ENCODE assay signal across 36 cellular contexts in the genomic region with DNA sequence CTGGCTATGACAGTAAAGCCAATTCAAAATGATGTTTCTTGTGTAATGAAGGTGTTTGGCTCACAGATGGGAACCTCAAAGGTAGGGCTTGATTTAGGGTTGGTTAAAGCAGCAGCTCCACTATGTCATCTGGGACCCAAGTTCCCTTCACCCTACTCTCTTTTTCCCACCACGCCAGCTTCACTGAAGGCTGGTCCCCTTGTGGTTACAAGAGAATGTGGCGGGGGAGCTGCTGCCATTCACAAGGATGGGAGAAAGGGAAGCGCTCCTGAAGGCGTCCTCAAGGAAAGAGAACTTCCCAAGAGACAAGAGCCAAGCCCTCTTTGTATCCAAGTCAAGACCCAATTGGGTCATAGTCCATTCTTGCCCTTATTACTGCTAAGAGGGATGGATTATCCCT.
"Had no signal": no experiment of that assay in that cellular context is flagged by ENCODE, and none has a peak within 500 bp of the region (broad histone marks: within the 10 kb centered on the region; RNA-seq: fewer than 3 reads in every experiment).

No MANE protein-coding gene starts in this region.

- H3K9me3 Mint-ChIP-seq: activated CD4-positive, alpha-beta memory T cell treated with anti-CD3 and anti-CD28 coated beads for 36 hours; activated CD4-positive, alpha-beta T cell treated with anti-CD3 and anti-CD28 coated beads, Interleukin-2, amount 10 ng/mL, durations not matched to agents 24 days and 14 days; activated naive CD4-positive, alpha-beta T cell treated with anti-CD3 and anti-CD28 coated beads for 36 hours; activated naive CD4-positive, alpha-beta T cell treated with anti-CD3 and anti-CD28 coated beads, Interleukin-2, amount 50 U/mL, for 24 hours; activated naive CD8-positive, alpha-beta T cell treated with anti-CD3 and anti-CD28 coated beads for 36 hours; activated naive CD8-positive, alpha-beta T cell treated with anti-CD3 and anti-CD28 coated beads, Interleukin-2, amount 50 U/mL, for 24 hours; activated T-helper 1 cell treated with anti-CD3 and anti-CD28 coated beads, Interleukin-12 subunit alpha, Interleukin-12 subunit beta, Interleukin-2, Interleukin-4 antibody, amounts not matched to agents 30 ng/mL and 10 ng/mL and 1 ng/mL, durations not matched to agents 14 hours and 24 hours and 36 hours; activated T-helper 2 cell treated with anti-CD3 and anti-CD28 coated beads, Interferon-gamma antibody, Interleukin-2, Interleukin-4, amounts not matched to agents 10 μg/mL and 5 μg/mL and 100 μg/mL, durations not matched to agents 14 hours and 24 hours and 36 hours; brain; T-helper 2 cell treated with Interferon-gamma antibody and Interleukin-4, amounts not matched to agents 5 μg/mL and 100 μg/mL, for 36 hours had no signal

- FAIRE-seq: frontal cortex had no signal

- H3K27me3 Mint-ChIP-seq: activated CD4-positive, alpha-beta memory T cell treated with anti-CD3 and anti-CD28 coated beads for 36 hours; activated naive CD8-positive, alpha-beta T cell treated with anti-CD3 and anti-CD28 coated beads for 36 hours; activated naive CD8-positive, alpha-beta T cell treated with anti-CD3 and anti-CD28 coated beads, Interleukin-2, amount 50 U/mL, for 24 hours; brain had no signal

- H3K27ac Mint-ChIP-seq: activated CD4-positive, alpha-beta memory T cell treated with anti-CD3 and anti-CD28 coated beads for 36 hours; activated CD4-positive, alpha-beta T cell treated with anti-CD3 and anti-CD28 coated beads for 36 hours; activated CD4-positive, alpha-beta T cell treated with anti-CD3 and anti-CD28 coated beads, Interleukin-2, amount 10 ng/mL, durations not matched to agents 24 days and 14 days; activated CD8-positive, alpha-beta memory T cell treated with anti-CD3 and anti-CD28 coated beads, Interleukin-2, amount 10 ng/mL, durations not matched to agents 7 days and 5 days; activated CD8-positive, alpha-beta T cell treated with anti-CD3 and anti-CD28 coated beads, Interleukin-2, amount 10 ng/mL, durations not matched to agents 7 days and 5 days; activated naive CD4-positive, alpha-beta T cell treated with anti-CD3 and anti-CD28 coated beads for 36 hours; activated naive CD4-positive, alpha-beta T cell treated with anti-CD3 and anti-CD28 coated beads, Interleukin-2, amount 50 U/mL, for 24 hours; activated naive CD8-positive, alpha-beta T cell treated with anti-CD3 and anti-CD28 coated beads for 36 hours; activated naive CD8-positive, alpha-beta T cell treated with anti-CD3 and anti-CD28 coated beads, Interleukin-2, amount 50 U/mL, for 24 hours; activated T-helper 1 cell treated with anti-CD3 and anti-CD28 coated beads, Interleukin-12 subunit alpha, Interleukin-12 subunit beta, Interleukin-2, Interleukin-4 antibody, amounts not matched to agents 30 ng/mL and 10 ng/mL and 1 ng/mL, durations not matched to agents 14 hours and 24 hours and 36 hours; activated T-helper 2 cell treated with anti-CD3 and anti-CD28 coated beads, Interferon-gamma antibody, Interleukin-2, Interleukin-4, amounts not matched to agents 10 μg/mL and 5 μg/mL and 100 μg/mL, durations not matched to agents 14 hours and 24 hours and 36 hours; brain; T-helper 17 cell; T-helper 2 cell treated with Interferon-gamma antibody and Interleukin-4, amounts not matched to agents 5 μg/mL and 100 μg/mL, for 36 hours had no signal

- H3K27ac ChIP-seq: adrenal gland, ascending aorta, breast epithelium, cardiac muscle cell, colonic mucosa, WERI-Rb-1 had no signal

- H3K4me1 ChIP-seq: adrenal gland, ascending aorta, breast epithelium, colonic mucosa had no signal

- H3K9me3 ChIP-seq: adrenal gland, ascending aorta, breast epithelium, colonic mucosa had no signal

- H3K4me3 ChIP-seq: adrenal gland, ascending aorta, breast epithelium, cardiac muscle cell, colonic mucosa had no signal

- H3K27me3 ChIP-seq: adrenal gland, ascending aorta, breast epithelium, cardiac muscle cell, colonic mucosa had no signal

- ATAC-seq: activated CD4-positive, alpha-beta T cell treated with anti-CD3 and anti-CD28 coated beads for 36 hours; activated CD8-positive, alpha-beta memory T cell treated with anti-CD3 and anti-CD28 coated beads, Interleukin-2, amount 10 ng/mL, durations not matched to agents 7 days and 5 days; activated CD8-positive, alpha-beta T cell treated with anti-CD3 and anti-CD28 coated beads, Interleukin-2, amount 10 ng/mL, durations not matched to agents 7 days and 5 days; activated naive CD8-positive, alpha-beta T cell treated with anti-CD3 and anti-CD28 coated beads, Interleukin-2, amount 50 U/mL, for 24 hours; T-helper 17 cell had no signal

- H3K4me1 Mint-ChIP-seq: activated CD4-positive, alpha-beta T cell treated with anti-CD3 and anti-CD28 coated beads for 36 hours; activated CD4-positive, alpha-beta T cell treated with anti-CD3 and anti-CD28 coated beads, Interleukin-2, amount 10 ng/mL, durations not matched to agents 24 days and 14 days; activated CD8-positive, alpha-beta memory T cell treated with anti-CD3 and anti-CD28 coated beads, Interleukin-2, amount 10 ng/mL, durations not matched to agents 7 days and 5 days; activated naive CD4-positive, alpha-beta T cell treated with anti-CD3 and anti-CD28 coated beads, Interleukin-2, amount 50 U/mL, for 24 hours; activated naive CD8-positive, alpha-beta T cell treated with anti-CD3 and anti-CD28 coated beads for 36 hours; activated naive CD8-positive, alpha-beta T cell treated with anti-CD3 and anti-CD28 coated beads, Interleukin-2, amount 50 U/mL, for 24 hours; T-helper 17 cell had no signal

- H3K4me3 Mint-ChIP-seq: activated CD4-positive, alpha-beta memory T cell treated with anti-CD3 and anti-CD28 coated beads for 36 hours; activated CD4-positive, alpha-beta T cell treated with anti-CD3 and anti-CD28 coated beads for 36 hours; activated CD4-positive, alpha-beta T cell treated with anti-CD3 and anti-CD28 coated beads, Interleukin-2, amount 10 ng/mL, durations not matched to agents 24 days and 14 days; activated CD8-positive, alpha-beta memory T cell treated with anti-CD3 and anti-CD28 coated beads, Interleukin-2, amount 10 ng/mL, durations not matched to agents 7 days and 5 days; activated CD8-positive, alpha-beta T cell treated with anti-CD3 and anti-CD28 coated beads, Interleukin-2, amount 10 ng/mL, durations not matched to agents 7 days and 5 days; activated naive CD4-positive, alpha-beta T cell treated with anti-CD3 and anti-CD28 coated beads for 36 hours; activated naive CD4-positive, alpha-beta T cell treated with anti-CD3 and anti-CD28 coated beads, Interleukin-2, amount 50 U/mL, for 24 hours; activated naive CD8-positive, alpha-beta T cell treated with anti-CD3 and anti-CD28 coated beads for 36 hours; activated naive CD8-positive, alpha-beta T cell treated with anti-CD3 and anti-CD28 coated beads, Interleukin-2, amount 50 U/mL, for 24 hours; activated T-helper 1 cell treated with anti-CD3 and anti-CD28 coated beads, Interleukin-12 subunit alpha, Interleukin-12 subunit beta, Interleukin-2, Interleukin-4 antibody, amounts not matched to agents 30 ng/mL and 10 ng/mL and 1 ng/mL, durations not matched to agents 14 hours and 24 hours and 36 hours; brain; T-helper 17 cell; T-helper 2 cell treated with Interferon-gamma antibody and Interleukin-4, amounts not matched to agents 5 μg/mL and 100 μg/mL, for 36 hours had no signal

- H3K36me3 Mint-ChIP-seq: activated CD4-positive, alpha-beta memory T cell treated with anti-CD3 and anti-CD28 coated beads for 36 hours; activated CD8-positive, alpha-beta memory T cell treated with anti-CD3 and anti-CD28 coated beads, Interleukin-2, amount 10 ng/mL, durations not matched to agents 7 days and 5 days; activated naive CD4-positive, alpha-beta T cell treated with anti-CD3 and anti-CD28 coated beads, Interleukin-2, amount 50 U/mL, for 24 hours; activated naive CD8-positive, alpha-beta T cell treated with anti-CD3 and anti-CD28 coated beads for 36 hours had no signal

- DNase-seq: activated CD4-positive, alpha-beta memory T cell treated with anti-CD3 and anti-CD28 coated beads for 36 hours; activated CD4-positive, alpha-beta T cell treated with anti-CD3 and anti-CD28 coated beads for 36 hours; activated CD4-positive, alpha-beta T cell treated with anti-CD3 and anti-CD28 coated beads, Interleukin-2, amount 10 ng/mL, durations not matched to agents 24 days and 14 days; activated CD4-positive, CD25-positive, alpha-beta regulatory T cell; activated CD4-positive, CD25-positive, alpha-beta regulatory T cell treated with anti-CD3 and anti-CD28 coated beads, Interleukin-2, amount 50 U/mL, for 72 hours; activated CD8-positive, alpha-beta memory T cell treated with anti-CD3 and anti-CD28 coated beads, Interleukin-2, amount 10 ng/mL, durations not matched to agents 7 days and 5 days; activated CD8-positive, alpha-beta memory T cell treated with anti-CD3 and anti-CD28 coated beads, Interleukin-2, amount 50 U/mL, for 4 hours; activated CD8-positive, alpha-beta T cell treated with anti-CD3 and anti-CD28 coated beads, Interleukin-2, amount 10 ng/mL, durations not matched to agents 7 days and 5 days; activated effector memory CD4-positive, alpha-beta T cell treated with anti-CD3 and anti-CD28 coated beads, Interleukin-2, amount 50 U/mL, for 16 hours; activated naive CD4-positive, alpha-beta T cell treated with anti-CD3 and anti-CD28 coated beads for 36 hours; activated naive CD8-positive, alpha-beta T cell treated with anti-CD3 and anti-CD28 coated beads for 36 hours; activated naive CD8-positive, alpha-beta T cell treated with anti-CD3 and anti-CD28 coated beads, Interleukin-2, amount 50 U/mL, for 24 hours; activated T-cell treated with anti-CD3 and anti-CD28 coated beads, Interleukin-2, amount 50 U/mL, for 1 hour; activated T-cell treated with anti-CD3 and anti-CD28 coated beads, Interleukin-2, amount 50 U/mL, for 48 hours; adrenal gland; amygdala; central memory CD4-positive, alpha-beta T cell; cerebellar nuclear complex; colonic mucosa; effector CD8-positive, alpha-beta T cell; erythroblast; foreskin fibroblast; head of caudate nucleus; T-helper 1 cell; T-helper 17 cell; T1000; WERI-Rb-1 had no signal

- H3K36me3 ChIP-seq: adrenal gland, ascending aorta, breast epithelium, cardiac muscle cell, colonic mucosa, WERI-Rb-1 had no signal
